Comparison of ENCODE assay signal across 2 cellular contexts in the genomic region with DNA sequence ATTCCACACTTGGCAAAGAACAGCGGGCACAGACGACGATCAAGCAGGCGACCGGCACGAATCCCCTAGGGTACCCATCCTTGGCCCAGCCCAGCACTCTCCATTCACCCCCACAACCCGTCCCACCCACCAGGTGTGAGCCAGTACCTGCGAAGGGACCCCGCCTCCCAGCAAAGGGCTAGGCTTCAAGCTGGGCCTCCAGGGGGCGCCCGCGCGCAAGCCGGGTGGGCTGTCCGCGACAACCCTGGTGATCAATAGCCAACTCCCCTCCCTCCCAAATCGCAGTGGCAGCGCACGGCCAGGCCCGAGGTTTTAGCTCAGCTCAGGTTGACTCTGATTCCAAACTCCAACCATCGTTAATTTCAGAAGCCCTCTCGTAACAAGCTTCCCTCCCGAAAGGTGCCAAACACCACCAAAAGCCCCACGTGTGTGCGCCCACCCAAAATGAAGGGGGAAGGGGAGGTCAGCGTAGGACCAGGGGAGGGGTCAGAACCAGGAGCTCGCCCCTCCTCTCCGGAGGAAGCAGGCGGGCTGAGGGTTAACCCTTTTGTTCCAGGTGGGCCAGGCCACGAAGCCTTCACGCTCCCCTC.
TF ChIP-seq lines count a peak whose summit lies in the region.

No MANE protein-coding gene starts in this region.

TF ChIP-seq in IMR-90, 13 proteins besides CTCF, POLR2A, EP300 and RAD21:
- no peak for TF ChIP-seq MXI1 (IDR thresholded peaks at IDR 0.05; ENCODE audit: borderline replicate concordance, low read depth, low read length)
- TF ChIP-seq SMC3 (IDR thresholded peaks at IDR 0.05; ENCODE audit: low read depth, low read length): peak; percentile 35; the same call in 1 of the 2 replicates
- TF ChIP-seq BHLHE40 (IDR thresholded peaks at IDR 0.05; ENCODE audit: low read depth, low read length): no peak
- no peak for TF ChIP-seq RFX5 (IDR thresholded peaks at IDR 0.05; ENCODE audit: low read depth, low read length)
- TF ChIP-seq, protein P1, sequence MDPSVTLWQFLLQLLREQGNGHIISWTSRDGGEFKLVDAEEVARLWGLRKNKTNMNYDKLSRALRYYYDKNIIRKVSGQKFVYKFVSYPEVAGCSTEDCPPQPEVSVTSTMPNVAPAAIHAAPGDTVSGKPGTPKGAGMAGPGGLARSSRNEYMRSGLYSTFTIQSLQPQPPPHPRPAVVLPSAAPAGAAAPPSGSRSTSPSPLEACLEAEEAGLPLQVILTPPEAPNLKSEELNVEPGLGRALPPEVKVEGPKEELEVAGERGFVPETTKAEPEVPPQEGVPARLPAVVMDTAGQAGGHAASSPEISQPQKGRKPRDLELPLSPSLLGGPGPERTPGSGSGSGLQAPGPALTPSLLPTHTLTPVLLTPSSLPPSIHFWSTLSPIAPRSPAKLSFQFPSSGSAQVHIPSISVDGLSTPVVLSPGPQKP (IDR thresholded peaks at IDR 0.05; ENCODE audit: borderline replicate concordance, low read depth, low read length): no peak
- TF ChIP-seq CHD1 (IDR thresholded peaks at IDR 0.05; ENCODE audit: low read depth, low read length): no peak
- no peak for TF ChIP-seq FOS (IDR thresholded peaks at IDR 0.05; ENCODE audit: low read depth, low read length)
- TF ChIP-seq, protein P2, sequence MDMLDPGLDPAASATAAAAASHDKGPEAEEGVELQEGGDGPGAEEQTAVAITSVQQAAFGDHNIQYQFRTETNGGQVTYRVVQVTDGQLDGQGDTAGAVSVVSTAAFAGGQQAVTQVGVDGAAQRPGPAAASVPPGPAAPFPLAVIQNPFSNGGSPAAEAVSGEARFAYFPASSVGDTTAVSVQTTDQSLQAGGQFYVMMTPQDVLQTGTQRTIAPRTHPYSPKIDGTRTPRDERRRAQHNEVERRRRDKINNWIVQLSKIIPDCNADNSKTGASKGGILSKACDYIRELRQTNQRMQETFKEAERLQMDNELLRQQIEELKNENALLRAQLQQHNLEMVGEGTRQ (IDR thresholded peaks at IDR 0.05; ENCODE audit: low read depth, low read length): no peak
- no peak for TF ChIP-seq NFE2L2 (IDR thresholded peaks at IDR 0.05; ENCODE audit: low read depth, low read length)

TF ChIP-seq in SK-N-SH treated with all-trans-retinoic acid at 6 μM for 48 hours, 23 proteins besides CTCF, POLR2A, EP300 and RAD21:
- TF ChIP-seq ZNF70 (CRISPR knock-in tag; IDR thresholded peaks at IDR 0.05): no peak
- TF ChIP-seq BACH2 (CRISPR knock-in tag; IDR thresholded peaks at IDR 0.05; ENCODE audit: borderline replicate concordance): no peak
- no peak for TF ChIP-seq ZNF8 (CRISPR knock-in tag; IDR thresholded peaks at IDR 0.05)
- no peak for TF ChIP-seq GLIS3 (CRISPR knock-in tag; IDR thresholded peaks at IDR 0.05)
- TF ChIP-seq, protein P3, sequence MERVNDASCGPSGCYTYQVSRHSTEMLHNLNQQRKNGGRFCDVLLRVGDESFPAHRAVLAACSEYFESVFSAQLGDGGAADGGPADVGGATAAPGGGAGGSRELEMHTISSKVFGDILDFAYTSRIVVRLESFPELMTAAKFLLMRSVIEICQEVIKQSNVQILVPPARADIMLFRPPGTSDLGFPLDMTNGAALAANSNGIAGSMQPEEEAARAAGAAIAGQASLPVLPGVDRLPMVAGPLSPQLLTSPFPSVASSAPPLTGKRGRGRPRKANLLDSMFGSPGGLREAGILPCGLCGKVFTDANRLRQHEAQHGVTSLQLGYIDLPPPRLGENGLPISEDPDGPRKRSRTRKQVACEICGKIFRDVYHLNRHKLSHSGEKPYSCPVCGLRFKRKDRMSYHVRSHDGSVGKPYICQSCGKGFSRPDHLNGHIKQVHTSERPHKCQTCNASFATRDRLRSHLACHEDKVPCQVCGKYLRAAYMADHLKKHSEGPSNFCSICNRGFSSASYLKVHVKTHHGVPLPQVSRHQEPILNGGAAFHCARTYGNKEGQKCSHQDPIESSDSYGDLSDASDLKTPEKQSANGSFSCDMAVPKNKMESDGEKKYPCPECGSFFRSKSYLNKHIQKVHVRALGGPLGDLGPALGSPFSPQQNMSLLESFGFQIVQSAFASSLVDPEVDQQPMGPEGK (CRISPR knock-in tag; IDR thresholded peaks at IDR 0.05; ENCODE audit: borderline replicate concordance): no peak
- TF ChIP-seq ZC3H10 (CRISPR knock-in tag; IDR thresholded peaks at IDR 0.05): no peak
